In genomic region chr4:111945014-111945413, GRCh38 we compare ENCODE assay signal across 23 cellular contexts.
DNase-seq lines count a peak whose midpoint lies in the region; FAIRE-seq and TF ChIP-seq lines count a peak whose summit lies in the region.
"Had no signal": no experiment of that assay in that cellular context is flagged by ENCODE, and none has a peak within 500 bp of the region (broad histone marks: within the 10 kb centered on the region; RNA-seq: fewer than 3 reads in every experiment).

No MANE protein-coding gene starts in this region.

- H3K4me1 ChIP-seq in mesendoderm (ENCODE audit: control insufficient read depth, low read depth, low read length) (no peaks in the 10 kb centered on the region), Karpas-422 (ENCODE audit: low read length) (no peaks in the 10 kb centered on the region)
- H3K4me1 ChIP-seq: Peyer's patch, right atrium auricular region had no signal

- no peak overlapping the region for H2AK5ac ChIP-seq in mesendoderm (ENCODE audit: low read length)

- no peak overlapping the region for H3K18ac ChIP-seq in mesendoderm (ENCODE audit: low read length)

- no peaks in the 10 kb centered on the region for H4K20me1 ChIP-seq in Karpas-422 (ENCODE audit: insufficient read depth, low read depth, low read length)

- H3K23ac ChIP-seq in mesendoderm (ENCODE audit: low read length): no peak overlapping the region

- no peaks in the 10 kb centered on the region for H3K27me3 Mint-ChIP-seq in HFFc6 (ENCODE audit: insufficient read depth)
- H3K27me3 Mint-ChIP-seq in immature natural killer cell (ENCODE audit: low read depth in 3 of 3): peaks cover 0 to 3% (median 0%) of the 10 kb centered on the region in 3 donors

- no peak for FAIRE-seq in RCC 7860 (lab: Jason Lieb, UNC)
- FAIRE-seq: colon, keratinocyte had no signal

- no CpG with 5 or more reads among the region's 1 CpG for WGBS in mesendoderm (ENCODE audit: extremely low coverage, insufficient coverage, low lambda C conversion rate)

- H3K36me3 ChIP-seq in mesendoderm (ENCODE audit: control insufficient read depth, insufficient read depth, low read length) (no peaks in the 10 kb centered on the region), Karpas-422 (ENCODE audit: insufficient read depth, low read length) (no peaks in the 10 kb centered on the region)
- H3K36me3 ChIP-seq: Peyer's patch, right atrium auricular region had no signal

- TF ChIP-seq CTCF in HFFc6 (IDR thresholded peaks at IDR 0.05) (no peak), choroid plexus epithelial cell (conservative IDR thresholded peaks at IDR 0.05; ENCODE audit: low read depth, low read length) (no peak)

- DNase-seq in HFFc6: peak; percentile 21
- DNase-seq in SK-MEL-5 (ENCODE audit: low read depth, low spot score): peak; percentile 2
- DNase-seq in choroid plexus epithelial cell (ENCODE audit: low read depth): peak; percentile 18
- peak; percentile 50 for DNase-seq in mesendoderm
- no peak for DNase-seq in Karpas-422
- no peak for DNase-seq in immature natural killer cell
- no peak for DNase-seq in kidney tubule cell (ENCODE audit: low spot score)
- DNase-seq in RCC 7860 (ENCODE audit: low spot score): no peak
- DNase-seq: activated CD4-positive, alpha-beta T cell treated with anti-CD3 and anti-CD28 coated beads for 1 hour; activated naive CD4-positive, alpha-beta T cell treated with anti-CD3 and anti-CD28 coated beads for 36 hours; activated T-cell treated with anti-CD3 and anti-CD28 coated beads, Interleukin-2, amount 50 U/mL, for 48 hours; AML-193; anterior cingulate cortex; naive B cell; NCI-H187; NCI-H345; Peyer's patch; stimulated activated CD8-positive, alpha-beta memory T cell treated with anti-CD3 and anti-CD28 coated beads, Interleukin-4, amount 100 ng/mL, for 48 hours; T-helper 9 cell had no signal

- H3K36me3 Mint-ChIP-seq in HFFc6 (ENCODE audit: low read depth) (no peaks in the 10 kb centered on the region), immature natural killer cell (no peaks in the 10 kb centered on the region)
- H3K36me3 Mint-ChIP-seq: IgD-negative memory B cell, naive B cell had no signal

- H3K27me3 ChIP-seq in mesendoderm (ENCODE audit: insufficient read depth, low read length, poor library complexity) (no peaks in the 10 kb centered on the region), Karpas-422 (ENCODE audit: low read length) (no peaks in the 10 kb centered on the region)
- H3K27me3 ChIP-seq: Peyer's patch, right atrium auricular region had no signal

- H2BK120ac ChIP-seq in mesendoderm (ENCODE audit: low read depth, low read length): no peak overlapping the region

- no peaks in the 10 kb centered on the region for H3K9me2 ChIP-seq in Karpas-422 (replicated peaks; ENCODE audit: insufficient read depth, low read length)

- H3K79me1 ChIP-seq in mesendoderm (ENCODE audit: low read length): no peaks in the 10 kb centered on the region

- no peak overlapping the region for H4K8ac ChIP-seq in mesendoderm (ENCODE audit: low read depth, low read length)

- no peak overlapping the region for H3K4me2 ChIP-seq in mesendoderm (ENCODE audit: low read length)
- no peak overlapping the region for H3K4me2 ChIP-seq in Karpas-422 (ENCODE audit: low read depth, low read length, poor library complexity, severe bottlenecking)

- H3K9ac ChIP-seq in mesendoderm (ENCODE audit: low read length): no peak overlapping the region
- no peak overlapping the region for H3K9ac ChIP-seq in Karpas-422 (ENCODE audit: low read length)

- H3K27ac ChIP-seq in mesendoderm (ENCODE audit: low read depth, low read length) (no peak overlapping the region), Karpas-422 (ENCODE audit: low read length) (no peak overlapping the region)
- H3K27ac ChIP-seq: Peyer's patch, right atrium auricular region had no signal

- H2BK15ac ChIP-seq in mesendoderm (replicated peaks; ENCODE audit: low read depth): no peak overlapping the region

- H2AFZ ChIP-seq in Karpas-422 (ENCODE audit: low read length): no peak overlapping the region

- H3K4me3 Mint-ChIP-seq in HFFc6 (no peak overlapping the region), immature natural killer cell (no peak overlapping the region)
- H3K4me3 Mint-ChIP-seq: activated naive CD4-positive, alpha-beta T cell treated with anti-CD3 and anti-CD28 coated beads for 36 hours; IgD-negative memory B cell; naive B cell had no signal

- H3K4me3 ChIP-seq in choroid plexus epithelial cell (ENCODE audit: low read depth, low read length): no peak overlapping the region
- no peak overlapping the region for H3K4me3 ChIP-seq in mesendoderm (ENCODE audit: low read length)
- H3K4me3 ChIP-seq in Karpas-422 (ENCODE audit: low read length): no peak overlapping the region
- H3K4me3 ChIP-seq: Peyer's patch, right atrium auricular region had no signal

- H3K4me1 Mint-ChIP-seq in HFFc6 (ENCODE audit: low read depth) (peaks cover 8% of the 10 kb centered on the region), immature natural killer cell (no peaks in the 10 kb centered on the region)
- H3K4me1 Mint-ChIP-seq: IgD-negative memory B cell had no signal

- no peak overlapping the region for H4K5ac ChIP-seq in mesendoderm (ENCODE audit: low read length)

- H3K9me3 ChIP-seq in Karpas-422 (ENCODE audit: low read length): no peaks in the 10 kb centered on the region
- H3K9me3 ChIP-seq: Peyer's patch, right atrium auricular region had no signal

- no peak overlapping the region for H3K27ac Mint-ChIP-seq in HFFc6
- H3K27ac Mint-ChIP-seq in immature natural killer cell: no peak overlapping the region
- H3K27ac Mint-ChIP-seq: activated naive CD4-positive, alpha-beta T cell treated with anti-CD3 and anti-CD28 coated beads for 36 hours; IgD-negative memory B cell; naive B cell had no signal

- in situ Hi-C loops in SK-MEL-5 (cut with HindIII; ENCODE audit: low pct_unique_long_range_greater_than_20kb, low sequenced_read_pairs): no loop called here

- no peak overlapping the region for H3K4ac ChIP-seq in mesendoderm (ENCODE audit: low read depth, low read length)

- H3K9me3 Mint-ChIP-seq in HFFc6 (no peaks in the 10 kb centered on the region), immature natural killer cell (peaks cover 0 to 10% (median 1%) of the 10 kb centered on the region in 6 donors)

- H3K79me2 ChIP-seq in mesendoderm (ENCODE audit: control insufficient read depth, insufficient read depth, low read length) (no peaks in the 10 kb centered on the region), Karpas-422 (ENCODE audit: low read length) (no peaks in the 10 kb centered on the region)

- no peak overlapping the region for H3K56ac ChIP-seq in mesendoderm (ENCODE audit: low read length)

- no peak overlapping the region for H2BK5ac ChIP-seq in mesendoderm (ENCODE audit: low read length)

Comparison
In these comparisons a context has a peak if more than half of its experiments do, and no peak if none do; other contexts are left out.
1. DNase-seq: peak in HFFc6 (single experiment), SK-MEL-5 (single experiment), choroid plexus epithelial cell (single experiment) and mesendoderm (single experiment); none in Karpas-422 (single experiment), immature natural killer cell (0 of 3), kidney tubule cell (single experiment) and RCC 7860 (single experiment).